Comparison of ENCODE assay signal across 19 cellular contexts in genomic region chr7:150330211-150330885, GRCh38. TPM values are rescaled to one million over a fixed set of nuclear protein-coding genes. Genes with fewer than 3 reads are reported as not detected.
DNase-seq lines count a peak whose midpoint lies in the region; ATAC-seq, FAIRE-seq and TF ChIP-seq lines count a peak whose summit lies in the region.
"Had no signal": no experiment of that assay in that cellular context is flagged by ENCODE, and none has a peak within 500 bp of the region (broad histone marks: within the 10 kb centered on the region; RNA-seq: fewer than 3 reads in every experiment).

No MANE protein-coding gene starts in this region.

- no peak overlapping the region for H3K4me3 Mint-ChIP-seq in CD4-positive, alpha-beta T cell

- H3K27ac Mint-ChIP-seq in CD4-positive, alpha-beta T cell: no peak overlapping the region

- H2AFZ ChIP-seq in GM12878 (ENCODE audit: control insufficient read depth, low read depth, low read length) (no peak overlapping the region), neuronal stem cell (ENCODE audit: low read length) (no peak overlapping the region)

- ATAC-seq in GM12878 (no peak), HG03095 (IDR thresholded peaks at IDR 0.05; ENCODE audit: unreplicated experiment) (no peak)
- no peak for ATAC-seq in CD4-positive, alpha-beta T cell (ENCODE audit: poor library complexity)
- ATAC-seq: A549 had no signal

- DNase-seq in H7 (peak; percentile 54), GM12878 (ENCODE audit: low read depth, low spot score) (no peak), neuronal stem cell (ENCODE audit: low spot score) (no peak), NCI-H2107 treated with DMSO at 0.1 percent for 48 hours (lab: John Stamatoyannopoulos, UW; ENCODE audit: unreplicated experiment) (no peak)
- no peak for DNase-seq in CD4-positive, alpha-beta T cell
- DNase-seq: GF-D8, KG1, NCI-H1436, NCI-H2029, NCI-H2171 treated with DMSO at 0.1 percent for 48 hours, NCI-H774 had no signal

- H3K9me3 ChIP-seq in GM12878 (replicated peaks; ENCODE audit: control insufficient read depth, insufficient read depth, low read length) (no peaks in the 10 kb centered on the region), neuronal stem cell (replicated peaks in 1 of 2; ENCODE audit: control insufficient read depth in 2 of 2, insufficient read depth in 1 of 2, low read depth in 1 of 2, low read length in 2 of 2) (no peaks in the 10 kb centered on the region)
- no peaks in the 10 kb centered on the region for H3K9me3 ChIP-seq in CD4-positive, alpha-beta T cell (ENCODE audit: control insufficient read depth, low read length)
- H3K9me3 ChIP-seq: A549; BLaER1 treated with 17β-estradiol and CSF1 and Interleukin-3, amounts not matched to agents 10 nM and 100 nM had no signal

- H2AK5ac ChIP-seq in neuronal stem cell (ENCODE audit: low read depth, low read length): peak overlapping the region; percentile 51

- H3K4me1 Mint-ChIP-seq in CD4-positive, alpha-beta T cell (ENCODE audit: low read depth): peaks cover 12% of the 10 kb centered on the region

- no peaks in the 10 kb centered on the region for H3K27me3 Mint-ChIP-seq in CD4-positive, alpha-beta T cell

- H4K20me1 ChIP-seq in GM12878 (ENCODE audit: control insufficient read depth, insufficient read depth): no peaks in the 10 kb centered on the region
- H4K20me1 ChIP-seq: BLaER1 treated with 17β-estradiol and CSF1 and Interleukin-3, amounts not matched to agents 10 nM and 100 nM had no signal

- no peak overlapping the region for H2BK120ac ChIP-seq in neuronal stem cell (ENCODE audit: low read depth, low read length)

- no peak for TF ChIP-seq EP300 in GM12878 (IDR thresholded peaks at IDR 0.05; ENCODE audit: borderline replicate concordance in 1 of 2, control insufficient read depth in 1 of 2, low read depth in 2 of 2, low read length in 2 of 2)

- peak overlapping the region; percentile 68 for H2BK15ac ChIP-seq in neuronal stem cell (ENCODE audit: low read length)

- no peak overlapping the region for H3K4me3 ChIP-seq in H7 (ENCODE audit: insufficient read depth, low read depth, low read length)
- no peak overlapping the region for H3K4me3 ChIP-seq in GM12878
- H3K4me3 ChIP-seq in neuronal stem cell (ENCODE audit: low read length in 2 of 2): no peak overlapping the region
- H3K4me3 ChIP-seq: A549; BLaER1 treated with 17β-estradiol and CSF1 and Interleukin-3, amounts not matched to agents 10 nM and 100 nM had no signal

- peaks cover 47% of the 10 kb centered on the region for H3K36me3 Mint-ChIP-seq in CD4-positive, alpha-beta T cell (ENCODE audit: low read depth)

- peaks cover 30% of the 10 kb centered on the region for H3K36me3 ChIP-seq in H7 (replicated peaks; ENCODE audit: control insufficient read depth, insufficient read depth, low read length)
- H3K36me3 ChIP-seq in GM12878 (ENCODE audit: control insufficient read depth in 2 of 2, insufficient read depth in 2 of 2, low read length in 1 of 2): peaks cover 6 to 20% of the 10 kb centered on the region in 2 experiments
- H3K36me3 ChIP-seq in neuronal stem cell (replicated peaks in 1 of 2; ENCODE audit: control insufficient read depth in 2 of 2, insufficient read depth in 2 of 2, low read length in 2 of 2): no peaks in the 10 kb centered on the region
- H3K36me3 ChIP-seq: BLaER1 treated with 17β-estradiol and CSF1 and Interleukin-3, amounts not matched to agents 10 nM and 100 nM had no signal

- WGBS in GM12878 (ENCODE audit: insufficient coverage, insufficient replicate concordance, low lambda C conversion rate, missing lambda C conversion rate): 89% methylated on average over 19 of the region's 19 CpGs
- WGBS in neuronal stem cell (ENCODE audit: extremely low coverage in 2 of 2, insufficient read length in 2 of 2, insufficient replicate concordance in 1 of 2), 2 donors: no CpG with 5 or more reads among the region's 19 CpGs

- H3K9ac ChIP-seq in GM12878 (ENCODE audit: control insufficient read depth, insufficient read depth, low read length) (no peak overlapping the region), neuronal stem cell (ENCODE audit: low read depth, low read length, poor library complexity) (peak overlapping the region; percentile 13)
- H3K9ac ChIP-seq: BLaER1 treated with 17β-estradiol and CSF1 and Interleukin-3, amounts not matched to agents 10 nM and 100 nM had no signal

- no peak overlapping the region for H3K14ac ChIP-seq in neuronal stem cell (ENCODE audit: low read length)

- H3K27ac ChIP-seq in GM12878 (ENCODE audit: control insufficient read depth, insufficient read depth) (no peak overlapping the region), neuronal stem cell (replicated peaks; ENCODE audit: low read length) (no peak overlapping the region)
- no peak overlapping the region for H3K27ac ChIP-seq in CD4-positive, alpha-beta T cell (ENCODE audit: low read depth, low read length)
- H3K27ac ChIP-seq: A549; BLaER1 treated with 17β-estradiol and CSF1 and Interleukin-3, amounts not matched to agents 10 nM and 100 nM; RWPE1 had no signal

- H3K9me3 Mint-ChIP-seq in CD4-positive, alpha-beta T cell: no peaks in the 10 kb centered on the region

- H3K4me2 ChIP-seq in GM12878 (ENCODE audit: control insufficient read depth, insufficient read depth) (no peak overlapping the region), neuronal stem cell (ENCODE audit: insufficient read depth, low read length, poor library complexity, severe bottlenecking) (no peak overlapping the region)
- H3K4me2 ChIP-seq: A549; BLaER1 treated with 17β-estradiol and CSF1 and Interleukin-3, amounts not matched to agents 10 nM and 100 nM had no signal

- peak overlapping the region; percentile 21 for H3K18ac ChIP-seq in neuronal stem cell (ENCODE audit: low read length)

- H4K8ac ChIP-seq in neuronal stem cell (ENCODE audit: low read depth, low read length): no peak overlapping the region

- H3K4me1 ChIP-seq in GM12878 (ENCODE audit: control insufficient read depth, insufficient read depth, low read length) (no peaks in the 10 kb centered on the region), neuronal stem cell (ENCODE audit: control insufficient read depth in 2 of 2, insufficient read depth in 1 of 2, low read depth in 1 of 2, low read length in 2 of 2) (no peaks in the 10 kb centered on the region)
- H3K4me1 ChIP-seq: A549 had no signal

- FAIRE-seq in GM12878 (lab: Jason Lieb, UNC): no peak
- FAIRE-seq: A549, GM12892, HTR-8/SVneo had no signal

- no TSS peak for BruUV-seq in GM12878 (replicated peaks; lab: Mats Ljungman, UMichigan)

- RAD21 ChIA-PET in GM12878 (lab: Charles Lee; ENCODE audit: unreplicated experiment): no interaction called here

- CTCF ChIA-PET in GM12878 (lab: Yijun Ruan, JAX): interaction anchor here (0.8 to 1.2 kb wide), 2 partner anchors 19 to 91 kb away, joined by 3 read pairs; no protein-coding TSS in a partner anchor
- CTCF ChIA-PET in CD4-positive, alpha-beta T cell (lab: Charles Lee): no interaction called here

- no peak overlapping the region for H2BK12ac ChIP-seq in neuronal stem cell (ENCODE audit: low read length)

- no peak for TF ChIP-seq RAD21 in GM12878 (IDR thresholded peaks at IDR 0.05; ENCODE audit: insufficient read depth, low read depth, low read length)

- no peak overlapping the region for H2BK5ac ChIP-seq in neuronal stem cell (ENCODE audit: low read length)

- peak overlapping the region; percentile 53 for H3K4ac ChIP-seq in neuronal stem cell (ENCODE audit: low read length)

- in situ Hi-C loops in GM12878 (cut with MboI): no loop called here

- SMC1A ChIA-PET in GM12878 (lab: Charles Lee; ENCODE audit: uncharacterized antibody, unreplicated experiment): interaction anchor here (1.2 kb wide), 1 partner anchor 13 kb away, joined by 4 read pairs; no protein-coding TSS in a partner anchor

- TF ChIP-seq CTCF in GM12878 (IDR thresholded peaks at IDR 0.05 in 2 of 3, conservative IDR thresholded peaks at IDR 0.05 in 1 of 3; ENCODE audit: control insufficient read depth in 2 of 3, extremely low read depth in 1 of 3, insufficient read depth in 1 of 3, low read depth in 3 of 3, low read length in 3 of 3): no peak
- TF ChIP-seq CTCF in CD4-positive, alpha-beta T cell (IDR thresholded peaks at IDR 0.05): no peak

- H3K27me3 ChIP-seq in H7 (ENCODE audit: control insufficient read depth, insufficient read depth, low read length) (no peaks in the 10 kb centered on the region), GM12878 (replicated peaks in 1 of 2; ENCODE audit: control insufficient read depth in 2 of 2, insufficient read depth in 2 of 2, low read length in 1 of 2) (no peaks in the 10 kb centered on the region), neuronal stem cell (ENCODE audit: control insufficient read depth in 3 of 3, insufficient read depth in 3 of 3, low read depth in 1 of 3, low read length in 3 of 3) (peaks cover 0 to 6% (median 0%) of the 10 kb centered on the region in 3 experiments)
- H3K27me3 ChIP-seq in CD4-positive, alpha-beta T cell (ENCODE audit: control insufficient read depth, insufficient read depth, low read length): no peaks in the 10 kb centered on the region

- TF ChIP-seq POLR2A in GM12878 (IDR thresholded peaks at IDR 0.05; ENCODE audit: low read depth, low read length): peak; percentile 9; the same call in 1 of the 2 replicates

- H3K79me1 ChIP-seq in neuronal stem cell (ENCODE audit: low read depth, low read length): no peaks in the 10 kb centered on the region

- peaks cover under 1% of the 10 kb centered on the region for H3K79me2 ChIP-seq in GM12878 (ENCODE audit: control insufficient read depth, insufficient read depth, low read length)

- H3K23ac ChIP-seq in neuronal stem cell (ENCODE audit: low read depth, low read length, poor library complexity): peak overlapping the region; percentile 86

- POLR2A ChIA-PET in GM12878 (lab: Charles Lee): interaction anchor here (1.3 kb wide), 1 partner anchor 47 kb away, joined by 3 read pairs; no protein-coding TSS in a partner anchor
- POLR2A ChIA-PET in CD4-positive, alpha-beta T cell (lab: Charles Lee): no interaction called here

- H4K91ac ChIP-seq in neuronal stem cell (ENCODE audit: low read depth, low read length, poor library complexity): no peak overlapping the region

- intact Hi-C loops in GM12878 (cut with micrococcal nuclease; ENCODE audit: unreplicated experiment): no loop called here
- intact Hi-C loops in CD4-positive, alpha-beta T cell (cut with DNase I, micrococcal nuclease): no loop called here

RNA-seq across cellular contexts. Expression of gene ACTR3C, which starts 7.0 kb away (rescaled TPM):
- total RNA-seq in H7 (2014; rRNA removed; shearing (Covaris generic)): 0.73 and 3.2 TPM in 2 replicates
- total RNA-seq in GM12878 (2013; cell fraction: nucleolus; rRNA removed): 55.8 and 61.6 TPM in 2 replicates
- total RNA-seq in GM12878 (2014; rRNA removed) (8.6 and 8.9 TPM in 2 replicates), GM12878 (2014; rRNA removed; fragmentation: Illumina TruSeq; extraction: Trizol) (6.1 and 6.3 TPM in 2 replicates), GM12878 (2021) (3.5 and 6.5 TPM in 2 replicates)
- 2.2 TPM for polyA plus RNA-seq in GM12878 (2011; ENCODE audit: low read depth)
- polyA plus RNA-seq in GM12878 (2011; rRNA removed) (7.4 and 8.6 TPM in 2 replicates), GM12878 (2014; fragmentation: Illumina TruSeq; extraction: Trizol) (3.3 and 3.4 TPM in 2 replicates), GM12878 (2014; fragmentation: Nextera tagmentation; extraction: Ambion mirVana) (1 to 10 TPM; 2.0 to 2.7 TPM), GM12878 (2014; rRNA removed) (5.3 and 5.6 TPM in 2 replicates), GM12878 (2016; fragmentation: Nextera tagmentation; extraction: Ambion mirVana) (10 to 100 TPM in 1 of 2 experiments, 1 to 10 TPM in 1; 6.6 to 10.2 TPM)
- 3.3 and 4.1 TPM in 2 replicates for polyA plus RNA-seq in GM12878 (2011; cell fraction: cytosol; rRNA removed)
- 11.1 and 14.7 TPM in 2 replicates for polyA plus RNA-seq in GM12878 (2011; cell fraction: nucleus; rRNA removed)
- polyA plus RNA-seq in GM12878 (2012): 1.7 and 2.2 TPM in 2 replicates
- 21.7 and 27.0 TPM in 2 replicates for polyA minus RNA-seq in GM12878 (2011; rRNA and poly(A)+ RNA removed)
- polyA minus RNA-seq in GM12878 (2011; cell fraction: cytosol; rRNA and poly(A)+ RNA removed): 8.3 and 8.6 TPM in 2 replicates
- polyA minus RNA-seq in GM12878 (2011; cell fraction: nucleus; rRNA and poly(A)+ RNA removed): 69.0 and 127 TPM in 2 replicates
- not detected for polyA plus RNA-seq in neuronal stem cell (2013, experiment 1 of 2)
- not detected for polyA plus RNA-seq in neuronal stem cell (2013, experiment 2 of 2)
- 1 to 10 TPM; 1.9 to 3.4 TPM for total RNA-seq in CD4-positive, alpha-beta T cell
- total RNA-seq: NCI-H460 had no signal

RNA-seq across cellular contexts. Expression of gene LRRC61, which starts 7.2 kb away (rescaled TPM):
- 38.3 and 39.4 TPM in 2 replicates for total RNA-seq in H7 (2014; rRNA removed; shearing (Covaris generic))
- total RNA-seq in GM12878 (2013; cell fraction: nucleolus; rRNA removed): 16.2 and 18.9 TPM in 2 replicates
- total RNA-seq in GM12878 (2014; rRNA removed): 26.9 and 32.6 TPM in 2 replicates
- total RNA-seq in GM12878 (2014; rRNA removed; fragmentation: Illumina TruSeq; extraction: Trizol): 6.9 and 9.2 TPM in 2 replicates
- total RNA-seq in GM12878 (2021): 28.9 and 31.1 TPM in 2 replicates
- 6.5 TPM for polyA plus RNA-seq in GM12878 (2011; ENCODE audit: low read depth)
- 9.6 and 16.3 TPM in 2 replicates for polyA plus RNA-seq in GM12878 (2011; rRNA removed)
- polyA plus RNA-seq in GM12878 (2011; cell fraction: cytosol; rRNA removed): 34.0 and 39.8 TPM in 2 replicates
- polyA plus RNA-seq in GM12878 (2011; cell fraction: nucleus; rRNA removed): 16.1 and 23.6 TPM in 2 replicates
- 14.1 and 17.4 TPM in 2 replicates for polyA plus RNA-seq in GM12878 (2012)
- 3.6 and 5.9 TPM in 2 replicates for polyA plus RNA-seq in GM12878 (2014; fragmentation: Illumina TruSeq; extraction: Trizol)
- polyA plus RNA-seq in GM12878 (2014; fragmentation: Nextera tagmentation; extraction: Ambion mirVana): 1 to 10 TPM; 1.4 to 2.5 TPM
- polyA plus RNA-seq in GM12878 (2014; rRNA removed): 27.3 and 32.4 TPM in 2 replicates
- 10 to 100 TPM; 44.9 to 54.2 TPM for polyA plus RNA-seq in GM12878 (2016; fragmentation: Nextera tagmentation; extraction: Ambion mirVana)
- 19.7 and 23.8 TPM in 2 replicates for polyA minus RNA-seq in GM12878 (2011; rRNA and poly(A)+ RNA removed)
- polyA minus RNA-seq in GM12878 (2011; cell fraction: cytosol; rRNA and poly(A)+ RNA removed): 18.7 and 22.9 TPM in 2 replicates
- 5.9 and 13.7 TPM in 2 replicates for polyA minus RNA-seq in GM12878 (2011; cell fraction: nucleus; rRNA and poly(A)+ RNA removed)
- polyA plus RNA-seq in neuronal stem cell (2013, experiment 1 of 2): 0.81 TPM
- 0.79 TPM for polyA plus RNA-seq in neuronal stem cell (2013, experiment 2 of 2)
- 1 to 10 TPM; 3.1 to 5.0 TPM for total RNA-seq in CD4-positive, alpha-beta T cell
- total RNA-seq: H4 had no signal

RNA-seq across cellular contexts. Expression of gene RARRES2, which starts 11.1 kb away (rescaled TPM):
- 198 and 223 TPM in 2 replicates for total RNA-seq in H7 (2014; rRNA removed; shearing (Covaris generic))
- total RNA-seq in GM12878 (2013; cell fraction: nucleolus; rRNA removed): not detected in 2 replicates
- total RNA-seq in GM12878 (2014; rRNA removed) (0.23 and 0.33 TPM in 2 replicates), GM12878 (2014; rRNA removed; fragmentation: Illumina TruSeq; extraction: Trizol) (not detected in 2 replicates), GM12878 (2021) (0.96 and 2.2 TPM in 2 replicates)
- 1.8 TPM for polyA plus RNA-seq in GM12878 (2011; ENCODE audit: low read depth)
- polyA plus RNA-seq in GM12878 (2011; rRNA removed) (not detected in 2 replicates), GM12878 (2014; fragmentation: Illumina TruSeq; extraction: Trizol) (0.29 TPM in 1 of 2 replicates, not detected in the other), GM12878 (2014; fragmentation: Nextera tagmentation; extraction: Ambion mirVana) (under 1 TPM in 1 of 2 experiments, not detected in 1; 0.13 TPM), GM12878 (2014; rRNA removed) (0.18 and 0.41 TPM in 2 replicates), GM12878 (2016; fragmentation: Nextera tagmentation; extraction: Ambion mirVana) (under 1 TPM; 0.40 to 1.00 TPM)
- not detected in 2 replicates for polyA plus RNA-seq in GM12878 (2011; cell fraction: cytosol; rRNA removed)
- not detected in 2 replicates for polyA plus RNA-seq in GM12878 (2011; cell fraction: nucleus; rRNA removed)
- polyA plus RNA-seq in GM12878 (2012): 1.9 and 2.2 TPM in 2 replicates
- polyA minus RNA-seq in GM12878 (2011; rRNA and poly(A)+ RNA removed): not detected in 2 replicates
- not detected in 2 replicates for polyA minus RNA-seq in GM12878 (2011; cell fraction: cytosol; rRNA and poly(A)+ RNA removed)
- not detected in 2 replicates for polyA minus RNA-seq in GM12878 (2011; cell fraction: nucleus; rRNA and poly(A)+ RNA removed)
- polyA plus RNA-seq in neuronal stem cell (2013, experiment 1 of 2): 0.99 TPM
- polyA plus RNA-seq in neuronal stem cell (2013, experiment 2 of 2): 1.0 TPM
- not detected for total RNA-seq in CD4-positive, alpha-beta T cell
- total RNA-seq: H4, NCI-H460 had no signal
- polyA plus RNA-seq: A549 had no signal

RNA-seq across cellular contexts. Expression of gene REPIN1, which starts 38.3 kb away (rescaled TPM):
- total RNA-seq in H7 (2014; rRNA removed; shearing (Covaris generic)): 149 and 155 TPM in 2 replicates
- total RNA-seq in GM12878 (2013; cell fraction: nucleolus; rRNA removed): 152 and 192 TPM in 2 replicates
- 111 and 122 TPM in 2 replicates for total RNA-seq in GM12878 (2014; rRNA removed)
- 32.1 and 38.7 TPM in 2 replicates for total RNA-seq in GM12878 (2014; rRNA removed; fragmentation: Illumina TruSeq; extraction: Trizol)
- 161 and 172 TPM in 2 replicates for total RNA-seq in GM12878 (2021)
- 43.7 TPM for polyA plus RNA-seq in GM12878 (2011; ENCODE audit: low read depth)
- 56.3 and 88.0 TPM in 2 replicates for polyA plus RNA-seq in GM12878 (2011; rRNA removed)
- polyA plus RNA-seq in GM12878 (2011; cell fraction: cytosol; rRNA removed): 135 and 158 TPM in 2 replicates
- 309 and 343 TPM in 2 replicates for polyA plus RNA-seq in GM12878 (2011; cell fraction: nucleus; rRNA removed)
- 96.5 and 107 TPM in 2 replicates for polyA plus RNA-seq in GM12878 (2012)
- 22.3 and 47.3 TPM in 2 replicates for polyA plus RNA-seq in GM12878 (2014; fragmentation: Illumina TruSeq; extraction: Trizol)
- polyA plus RNA-seq in GM12878 (2014; fragmentation: Nextera tagmentation; extraction: Ambion mirVana): 10 to 100 TPM in 1 of 2 experiments, 1 to 10 TPM in 1; 5.1 to 12.6 TPM
- 139 and 159 TPM in 2 replicates for polyA plus RNA-seq in GM12878 (2014; rRNA removed)
- polyA plus RNA-seq in GM12878 (2016; fragmentation: Nextera tagmentation; extraction: Ambion mirVana): 10 to 100 TPM; 66.4 to 87.4 TPM
- polyA minus RNA-seq in GM12878 (2011; rRNA and poly(A)+ RNA removed): 40.9 and 86.3 TPM in 2 replicates
- polyA minus RNA-seq in GM12878 (2011; cell fraction: cytosol; rRNA and poly(A)+ RNA removed): 35.8 and 41.2 TPM in 2 replicates
- 59.8 and 89.9 TPM in 2 replicates for polyA minus RNA-seq in GM12878 (2011; cell fraction: nucleus; rRNA and poly(A)+ RNA removed)
- 84.5 TPM for polyA plus RNA-seq in neuronal stem cell (2013, experiment 1 of 2)
- polyA plus RNA-seq in neuronal stem cell (2013, experiment 2 of 2): 85.1 TPM
- total RNA-seq in CD4-positive, alpha-beta T cell: 10 to 100 TPM; 58.2 to 59.8 TPM

RNA-seq across cellular contexts. Expression of gene ZNF775, which starts 48.8 kb away (rescaled TPM):
- total RNA-seq in H7 (2014; rRNA removed; shearing (Covaris generic)): 44.2 and 56.7 TPM in 2 replicates
- total RNA-seq in GM12878 (2013; cell fraction: nucleolus; rRNA removed): 7.9 and 10.6 TPM in 2 replicates
- total RNA-seq in GM12878 (2014; rRNA removed): 7.2 and 11.0 TPM in 2 replicates
- total RNA-seq in GM12878 (2014; rRNA removed; fragmentation: Illumina TruSeq; extraction: Trizol): 2.3 and 2.8 TPM in 2 replicates
- total RNA-seq in GM12878 (2021): 12.1 and 14.3 TPM in 2 replicates
- polyA plus RNA-seq in GM12878 (2011; ENCODE audit: low read depth): 1.1 TPM
- polyA plus RNA-seq in GM12878 (2011; rRNA removed): 1.8 and 3.6 TPM in 2 replicates
- 3.6 and 8.5 TPM in 2 replicates for polyA plus RNA-seq in GM12878 (2011; cell fraction: cytosol; rRNA removed)
- polyA plus RNA-seq in GM12878 (2011; cell fraction: nucleus; rRNA removed): 9.0 and 11.2 TPM in 2 replicates
- polyA plus RNA-seq in GM12878 (2012): 5.9 and 7.2 TPM in 2 replicates
- polyA plus RNA-seq in GM12878 (2014; fragmentation: Illumina TruSeq; extraction: Trizol): 0.32 and 0.71 TPM in 2 replicates
- polyA plus RNA-seq in GM12878 (2014; fragmentation: Nextera tagmentation; extraction: Ambion mirVana): under 1 TPM; 0.05 to 0.46 TPM
- polyA plus RNA-seq in GM12878 (2014; rRNA removed): 9.7 and 11.8 TPM in 2 replicates
- 1 to 10 TPM in 1 of 2 experiments, under 1 TPM in 1; 0.62 to 1.4 TPM for polyA plus RNA-seq in GM12878 (2016; fragmentation: Nextera tagmentation; extraction: Ambion mirVana)
- polyA minus RNA-seq in GM12878 (2011; rRNA and poly(A)+ RNA removed): 1.1 and 3.0 TPM in 2 replicates
- polyA minus RNA-seq in GM12878 (2011; cell fraction: cytosol; rRNA and poly(A)+ RNA removed): 3.5 and 5.1 TPM in 2 replicates
- 2.3 and 4.7 TPM in 2 replicates for polyA minus RNA-seq in GM12878 (2011; cell fraction: nucleus; rRNA and poly(A)+ RNA removed)
- polyA plus RNA-seq in neuronal stem cell (2013, experiment 1 of 2): 15.9 TPM
- 15.7 TPM for polyA plus RNA-seq in neuronal stem cell (2013, experiment 2 of 2)
- under 1 TPM; 0.38 to 0.45 TPM for total RNA-seq in CD4-positive, alpha-beta T cell

Comparison
In these comparisons a context has a peak if more than half of its experiments do, and no peak if none do; other contexts are left out.
1. RNA of gene RARRES2, which starts 11.1 kb away (total RNA-seq): 198 to 223 TPM in H7; 0.23 to 2.2 TPM in GM12878 and not detected in CD4-positive, alpha-beta T cell; every median in the first group is over 10 times any median in the second.